24 cellular contexts compared by ENCODE assay signal in genomic region chr18:11124054-11124453, GRCh38. TPM values are rescaled to one million over a fixed set of nuclear protein-coding genes. Genes with fewer than 3 reads are reported as not detected.
DNase-seq lines count a peak whose midpoint lies in the region; TF ChIP-seq lines count a peak whose summit lies in the region.
"Had no signal": no experiment of that assay in that cellular context is flagged by ENCODE, and none has a peak within 500 bp of the region (broad histone marks: within the 10 kb centered on the region; RNA-seq: fewer than 3 reads in every experiment).

No MANE protein-coding gene starts in this region.

- TF ChIP-seq CTCF in fibroblast of pulmonary artery (IDR thresholded peaks at IDR 0.05; ENCODE audit: low read length, missing control alignments) = no peak
- no peak for TF ChIP-seq CTCF in liver (IDR thresholded peaks at IDR 0.05; ENCODE audit: low read depth, low read length, missing input control)
- TF ChIP-seq CTCF in GM10248 (IDR thresholded peaks at IDR 0.05; ENCODE audit: control extremely low read depth, extremely low read depth, low read depth, missing control alignments) = no peak

- TF ChIP-seq RAD21 in liver (IDR thresholded peaks at IDR 0.05) = peak; percentile 16 to 33

- peaks cover 19 to 63% (median 52%) of the 10 kb centered on the region in 4 donors for H3K4me1 ChIP-seq in liver (ENCODE audit: control insufficient read depth in 4 of 4, insufficient read depth in 4 of 4, low read length in 3 of 4)
- H3K4me1 ChIP-seq: BE2C; BLaER1 treated with 17β-estradiol and CSF1 and Interleukin-3, amounts not matched to agents 10 nM and 100 nM had no signal

- peak; percentile 28 for DNase-seq in NCI-H2196 (lab: John Stamatoyannopoulos, UW; ENCODE audit: unreplicated experiment)
- no peak for DNase-seq in NCI-H2196 treated with DMSO at 0.1 percent for 48 hours (lab: John Stamatoyannopoulos, UW; ENCODE audit: unreplicated experiment)
- peak; percentile 10 for DNase-seq in NCI-H2029 treated with DMSO at 0.1 percent for 48 hours (lab: John Stamatoyannopoulos, UW)
- peak; percentile 40 for DNase-seq in fibroblast of pulmonary artery (ENCODE audit: low read depth)
- DNase-seq in activated naive CD4-positive, alpha-beta T cell (lab: John Stamatoyannopoulos, UW) = no peak
- DNase-seq in stimulated activated CD8-positive, alpha-beta memory T cell treated with anti-CD3 and anti-CD28 coated beads, Interleukin-4, amount 100 ng/mL, for 48 hours = no peak
- no peak for DNase-seq in GM10248 (ENCODE audit: extremely low spot score)
- DNase-seq: 8988T; ACHN; AML-193; BE2C; Calu3; CD4-positive, alpha-beta T cell; CD8-positive, alpha-beta memory T cell; COR-L47; DMS153; DND-41; GM23248; H9 had no signal

- H3K4me3 ChIP-seq in fibroblast of pulmonary artery (replicated peaks; ENCODE audit: low read depth, low read length) (no peak overlapping the region), liver (ENCODE audit: low read depth in 1 of 3, low read length in 3 of 3) (no peak overlapping the region)
- H3K4me3 ChIP-seq: A549; BLaER1 treated with 17β-estradiol and CSF1 and Interleukin-3, amounts not matched to agents 10 nM and 100 nM; GM12878; GM23248 had no signal

- H3K27me3 ChIP-seq in liver (ENCODE audit: control insufficient read depth in 4 of 4, insufficient read depth in 4 of 4, low read length in 3 of 4) = no peaks in the 10 kb centered on the region
- H3K27me3 ChIP-seq: BE2C; BLaER1 treated with 17β-estradiol and CSF1 and Interleukin-3, amounts not matched to agents 10 nM and 100 nM had no signal

- peaks cover 0 to under 1% (median 0%) of the 10 kb centered on the region in 4 donors for H3K9me3 ChIP-seq in liver (ENCODE audit: control insufficient read depth in 4 of 4, low read length in 3 of 4)
- H3K9me3 ChIP-seq: A549, BE2C had no signal

- POLR2A ChIA-PET in GM10248 (lab: Yijun Ruan, JAX) = no interaction called here

- no peak overlapping the region for H3K9ac ChIP-seq in liver (ENCODE audit: low read depth in 1 of 2, low read length in 2 of 2)
- H3K9ac ChIP-seq: BLaER1 treated with 17β-estradiol and CSF1 and Interleukin-3, amounts not matched to agents 10 nM and 100 nM; GM23248 had no signal

- no peak overlapping the region for H3K27ac ChIP-seq in liver (ENCODE audit: low read depth in 1 of 2, low read length in 2 of 2)
- H3K27ac ChIP-seq: A549; BLaER1 treated with 17β-estradiol and CSF1 and Interleukin-3, amounts not matched to agents 10 nM and 100 nM; GM23248 had no signal

- WGBS in liver = 19% methylated on average over 1 of the region's 1 CpG

- CTCF ChIA-PET in GM10248 (lab: Yijun Ruan, JAX) = interaction anchor here (1.9 kb wide), 1 partner anchor 11 kb away, joined by 4 read pairs; no protein-coding TSS in a partner anchor

- no peaks in the 10 kb centered on the region for H3K36me3 ChIP-seq in liver (ENCODE audit: control insufficient read depth in 4 of 4, insufficient read depth in 3 of 4, low read depth in 1 of 4, low read length in 3 of 4)
- H3K36me3 ChIP-seq: BE2C; BLaER1 treated with 17β-estradiol and CSF1 and Interleukin-3, amounts not matched to agents 10 nM and 100 nM had no signal

TF ChIP-seq in liver, 16 proteins besides CTCF, POLR2A, EP300 and RAD21:
- no peak for TF ChIP-seq HNF4G (IDR thresholded peaks at IDR 0.05)
- no peak for TF ChIP-seq JUND (IDR thresholded peaks at IDR 0.05)
- TF ChIP-seq TAF1 (conservative IDR thresholded peaks at IDR 0.05) = no peak
- no peak for TF ChIP-seq NR2F2 (IDR thresholded peaks at IDR 0.05)
- peak; percentile 19 to 45 for TF ChIP-seq HNF4A (conservative IDR thresholded peaks at IDR 0.05)
- no peak for TF ChIP-seq EGR1 (IDR thresholded peaks at IDR 0.05; ENCODE audit: low read depth in 2 of 2)
- no peak for TF ChIP-seq REST (IDR thresholded peaks at IDR 0.05)
- TF ChIP-seq FOXA2 (IDR thresholded peaks at IDR 0.05) = no peak
- peak in 1 of 2 donors; percentile 52 for TF ChIP-seq RXRA (IDR thresholded peaks at IDR 0.05)
- TF ChIP-seq YY1 (IDR thresholded peaks at IDR 0.05) = peak; percentile 79
- TF ChIP-seq GABPA (IDR thresholded peaks at IDR 0.05 in 1 of 2, conservative IDR thresholded peaks at IDR 0.05 in 1 of 2) = no peak
- TF ChIP-seq SP1 (IDR thresholded peaks at IDR 0.05) = no peak
- TF ChIP-seq ATF3 (IDR thresholded peaks at IDR 0.05) = no peak
- no peak for TF ChIP-seq ZBTB33 (IDR thresholded peaks at IDR 0.05)
- no peak for TF ChIP-seq FOXA1 (IDR thresholded peaks at IDR 0.05)
- no peak for TF ChIP-seq MAX (IDR thresholded peaks at IDR 0.05)

RNA-seq across cellular contexts. Expression of gene PIEZO2, which starts 25.3 kb away (rescaled TPM):
- 10 to 100 TPM in 1 of 2 donors, 1 to 10 TPM in 1; 7.2 to 12.3 TPM for total RNA-seq in liver
- polyA plus RNA-seq in liver = 1 to 10 TPM; 1.1 to 2.5 TPM
- total RNA-seq: CD4-positive, alpha-beta T cell; CD8-positive, alpha-beta memory T cell had no signal
- polyA plus RNA-seq: CD14-positive monocyte; CD8-positive, alpha-beta memory T cell had no signal

Comparison
In these comparisons a context has a peak if more than half of its experiments do, and no peak if none do; other contexts are left out.
1. DNase-seq: peak in NCI-H2196 (single experiment), NCI-H2029 treated with DMSO at 0.1 percent for 48 hours (single experiment) and fibroblast of pulmonary artery (single experiment); none in NCI-H2196 treated with DMSO at 0.1 percent for 48 hours (single experiment), activated naive CD4-positive, alpha-beta T cell (0 of 4), stimulated activated CD8-positive, alpha-beta memory T cell treated with anti-CD3 and anti-CD28 coated beads, Interleukin-4, amount 100 ng/mL, for 48 hours (single experiment) and GM10248 (single experiment).